In the genomic region with DNA sequence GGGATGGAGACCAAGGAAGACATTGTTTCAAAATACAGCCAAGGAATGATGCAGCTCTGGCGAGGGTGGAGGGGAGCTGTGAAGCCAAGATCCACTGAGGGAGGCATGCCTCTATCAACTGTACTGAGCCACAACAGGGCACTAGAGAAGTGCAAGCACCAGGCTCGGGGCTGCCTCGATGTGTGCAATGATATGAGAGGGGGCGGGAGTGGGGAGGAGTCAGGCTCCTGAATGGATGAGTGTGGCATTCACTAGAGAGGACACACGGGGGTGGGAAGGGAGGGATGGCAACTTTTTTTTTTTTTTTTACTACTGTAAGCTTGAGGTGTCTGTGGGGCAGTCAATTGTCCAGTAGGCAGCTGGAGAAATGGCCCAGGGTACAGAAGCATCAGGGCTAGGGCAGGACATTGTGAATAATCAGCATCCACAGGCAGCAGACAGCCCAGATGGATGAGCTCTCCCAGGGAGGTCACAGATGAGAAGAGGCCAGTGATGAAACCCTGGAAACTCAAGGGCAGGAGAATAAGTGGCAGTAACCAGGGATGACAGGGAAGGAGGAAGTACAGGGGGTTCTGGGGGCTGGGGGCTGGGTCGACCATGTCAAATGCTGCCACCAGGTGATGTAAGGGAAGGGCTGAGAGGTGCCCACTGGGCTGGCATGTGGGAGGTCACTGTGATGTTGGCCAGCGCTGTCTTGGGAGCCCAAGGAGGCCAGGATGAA, we compare ENCODE assay signal across 11 cellular contexts. TPM values are rescaled to one million over a fixed set of nuclear protein-coding genes. Genes with fewer than 3 reads are reported as not detected.
A peak's percentile ranks its signal among the peaks of the same experiment; 100 is the strongest.
DNase-seq lines count a peak whose midpoint lies in the region; ATAC-seq and TF ChIP-seq lines count a peak whose summit lies in the region.
"Had no signal": no experiment of that assay in that cellular context is flagged by ENCODE, and none has a peak within 500 bp of the region (broad histone marks: within the 10 kb centered on the region; RNA-seq: fewer than 3 reads in every experiment).

No MANE protein-coding gene starts in this region.

- no peak overlapping the region for H3K4me3 ChIP-seq in BLaER1 treated with 17β-estradiol and CSF1 and Interleukin-3, amounts not matched to agents 10 nM and 100 nM
- H3K4me3 ChIP-seq in HEK293 (ENCODE audit: low read depth, low read length): no peak overlapping the region
- H3K4me3 ChIP-seq in esophagus squamous epithelium: no peak overlapping the region
- no peak overlapping the region for H3K4me3 ChIP-seq in psoas muscle

- H3K4me2 ChIP-seq in BLaER1 treated with 17β-estradiol and CSF1 and Interleukin-3, amounts not matched to agents 10 nM and 100 nM: peak overlapping the region in 7 of 11 experiments; percentile 87 to 98 (median 95); a peak in 7 of 22 replicates

- peaks cover 0 to 25% (median 6%) of the 10 kb centered on the region in 11 experiments; a peak in 16 of 22 replicates for H3K27me3 ChIP-seq in BLaER1 treated with 17β-estradiol and CSF1 and Interleukin-3, amounts not matched to agents 10 nM and 100 nM
- no peaks in the 10 kb centered on the region for H3K27me3 ChIP-seq in esophagus squamous epithelium
- no peaks in the 10 kb centered on the region for H3K27me3 ChIP-seq in psoas muscle (ENCODE audit: insufficient read depth in 3 of 3, low read length in 2 of 3)

- H3K9me3 ChIP-seq in BLaER1 treated with 17β-estradiol and CSF1 and Interleukin-3, amounts not matched to agents 10 nM and 100 nM (replicated peaks in 1 of 11): no peaks in the 10 kb centered on the region
- H3K9me3 ChIP-seq in HEK293 (ENCODE audit: control insufficient read depth, insufficient read depth, low read depth, low read length) (no peaks in the 10 kb centered on the region), esophagus squamous epithelium (no peaks in the 10 kb centered on the region), psoas muscle (no peaks in the 10 kb centered on the region)

- H3K4me1 ChIP-seq in BLaER1 treated with 17β-estradiol and CSF1 and Interleukin-3, amounts not matched to agents 10 nM and 100 nM: peaks cover 60 to 81% (median 72%) of the 10 kb centered on the region in 10 experiments
- H3K4me1 ChIP-seq in HEK293 (ENCODE audit: control insufficient read depth, insufficient read depth, low read length) (peaks cover 15% of the 10 kb centered on the region), esophagus squamous epithelium (peaks cover 56 to 100% (median 90%) of the 10 kb centered on the region in 3 donors), psoas muscle (peaks cover 68% of the 10 kb centered on the region)

- H3K9ac ChIP-seq in BLaER1 treated with 17β-estradiol and CSF1 and Interleukin-3, amounts not matched to agents 10 nM and 100 nM: no peak overlapping the region

- in situ Hi-C loops in GM13977 (cut with MboI; ENCODE audit: low pct_unique_long_range_greater_than_20kb, low sequenced_read_pairs, unreplicated experiment): no loop called here

- DNase-seq in esophagus squamous epithelium (lab: John Stamatoyannopoulos, UW) (no peak), psoas muscle (no peak), NCI-H1092 treated with DMSO at 0.1 percent for 48 hours (lab: John Stamatoyannopoulos, UW) (no peak), GM13977 (ENCODE audit: low spot score) (no peak)
- DNase-seq: NCI-H69; stimulated activated CD4-positive, alpha-beta T cell treated with anti-CD3 and anti-CD28 coated beads, Interleukin-4, amount 100 ng/mL, for 24 hours; stimulated activated naive CD4-positive, alpha-beta T cell had no signal

- peaks cover 0 to 46% (median 39%) of the 10 kb centered on the region in 11 experiments; a peak in 18 of 22 replicates for H4K20me1 ChIP-seq in BLaER1 treated with 17β-estradiol and CSF1 and Interleukin-3, amounts not matched to agents 10 nM and 100 nM

- intact Hi-C loops in esophagus squamous epithelium (cut with DNase I): no loop called here
- intact Hi-C loops in psoas muscle (cut with DNase I): loop anchor here in 1 of 2 donors (5.0 kb wide), 1 partner anchor 56 kb away; no protein-coding TSS in a partner anchor

- ATAC-seq in psoas muscle (no peak), HG03565 (IDR thresholded peaks at IDR 0.05; ENCODE audit: unreplicated experiment) (no peak), GM19324 (IDR thresholded peaks at IDR 0.05; ENCODE audit: low FRiP score, unreplicated experiment) (no peak)

- TF ChIP-seq CTCF in HEK293 (tag by site-specific recombination; IDR thresholded peaks at IDR 0.05) (no peak), esophagus squamous epithelium (IDR thresholded peaks at IDR 0.05) (no peak), psoas muscle (IDR thresholded peaks at IDR 0.05) (no peak), GM13977 (IDR thresholded peaks at IDR 0.05; ENCODE audit: extremely low read depth, insufficient read depth, missing control alignments) (no peak)

- no peak for TF ChIP-seq POLR2A in esophagus squamous epithelium (IDR thresholded peaks at IDR 0.05)

- H3K36me3 ChIP-seq in BLaER1 treated with 17β-estradiol and CSF1 and Interleukin-3, amounts not matched to agents 10 nM and 100 nM: no peaks in the 10 kb centered on the region
- H3K36me3 ChIP-seq in HEK293 (ENCODE audit: control insufficient read depth in 2 of 2, insufficient read depth in 1 of 2, low read length in 2 of 2) (peaks cover 0 to 16% of the 10 kb centered on the region in 2 experiments; a peak in 1 of 3 replicates), esophagus squamous epithelium (peaks cover 0 to 39% (median 0%) of the 10 kb centered on the region in 3 donors), psoas muscle (ENCODE audit: insufficient read depth in 1 of 2, low read depth in 1 of 2) (peaks cover 0 to 50% of the 10 kb centered on the region in 2 donors)

- CTCF ChIA-PET in HEK293 (lab: Yijun Ruan, JAX): interaction anchor here (0.7 to 1.7 kb wide), 5 partner anchors 8 to 388 kb away, joined by 3 to 6 read pairs (median 3); partner anchors contain the start of gene PML

- WGBS in esophagus squamous epithelium, 2 donors: 43 to 58% methylated on average over 4 to 6 of the region's 7 CpGs
- 56 to 58% (median 56%) methylated on average over 7 of the region's 7 CpGs for WGBS in psoas muscle, 3 donors

- POLR2A ChIA-PET in HEK293 (lab: Yijun Ruan, JAX): interaction anchor here (0.7 to 1.1 kb wide), 2 partner anchors 8 kb away, joined by 4 to 6 read pairs; partner anchors contain the start of gene PML

- H3K27ac ChIP-seq in BLaER1 treated with 17β-estradiol and CSF1 and Interleukin-3, amounts not matched to agents 10 nM and 100 nM: no peak overlapping the region
- H3K27ac ChIP-seq in HEK293 (ENCODE audit: extremely low read depth, low read depth, low read length) (no peak overlapping the region), esophagus squamous epithelium (peak overlapping the region in 3 of 4 donors; percentile 89 to 91 (median 90)), psoas muscle (peak overlapping the region; percentile 30)

TF ChIP-seq in HEK293, 187 proteins besides CTCF, POLR2A, EP300 and RAD21 (continues in another document):
- TF ChIP-seq, protein P1, sequence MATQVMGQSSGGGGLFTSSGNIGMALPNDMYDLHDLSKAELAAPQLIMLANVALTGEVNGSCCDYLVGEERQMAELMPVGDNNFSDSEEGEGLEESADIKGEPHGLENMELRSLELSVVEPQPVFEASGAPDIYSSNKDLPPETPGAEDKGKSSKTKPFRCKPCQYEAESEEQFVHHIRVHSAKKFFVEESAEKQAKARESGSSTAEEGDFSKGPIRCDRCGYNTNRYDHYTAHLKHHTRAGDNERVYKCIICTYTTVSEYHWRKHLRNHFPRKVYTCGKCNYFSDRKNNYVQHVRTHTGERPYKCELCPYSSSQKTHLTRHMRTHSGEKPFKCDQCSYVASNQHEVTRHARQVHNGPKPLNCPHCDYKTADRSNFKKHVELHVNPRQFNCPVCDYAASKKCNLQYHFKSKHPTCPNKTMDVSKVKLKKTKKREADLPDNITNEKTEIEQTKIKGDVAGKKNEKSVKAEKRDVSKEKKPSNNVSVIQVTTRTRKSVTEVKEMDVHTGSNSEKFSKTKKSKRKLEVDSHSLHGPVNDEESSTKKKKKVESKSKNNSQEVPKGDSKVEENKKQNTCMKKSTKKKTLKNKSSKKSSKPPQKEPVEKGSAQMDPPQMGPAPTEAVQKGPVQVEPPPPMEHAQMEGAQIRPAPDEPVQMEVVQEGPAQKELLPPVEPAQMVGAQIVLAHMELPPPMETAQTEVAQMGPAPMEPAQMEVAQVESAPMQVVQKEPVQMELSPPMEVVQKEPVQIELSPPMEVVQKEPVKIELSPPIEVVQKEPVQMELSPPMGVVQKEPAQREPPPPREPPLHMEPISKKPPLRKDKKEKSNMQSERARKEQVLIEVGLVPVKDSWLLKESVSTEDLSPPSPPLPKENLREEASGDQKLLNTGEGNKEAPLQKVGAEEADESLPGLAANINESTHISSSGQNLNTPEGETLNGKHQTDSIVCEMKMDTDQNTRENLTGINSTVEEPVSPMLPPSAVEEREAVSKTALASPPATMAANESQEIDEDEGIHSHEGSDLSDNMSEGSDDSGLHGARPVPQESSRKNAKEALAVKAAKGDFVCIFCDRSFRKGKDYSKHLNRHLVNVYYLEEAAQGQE (tag by site-specific recombination; IDR thresholded peaks at IDR 0.05): no peak
- TF ChIP-seq EGR2 (tag by site-specific recombination; IDR thresholded peaks at IDR 0.05; ENCODE audit: low read depth): peak; percentile 75

RNA-seq across cellular contexts. Expression of gene STOML1, which starts 5.9 kb away (rescaled TPM):
- 10 to 100 TPM in 2 of 4 donors, 1 to 10 TPM in 2; 8.3 to 14.8 (median 11.1) TPM for total RNA-seq in esophagus squamous epithelium
- 10 to 100 TPM; 18.3 to 26.2 (median 22.7) TPM for total RNA-seq in psoas muscle
- polyA plus RNA-seq in psoas muscle: 10 to 100 TPM; 22.0 to 34.4 (median 33.0) TPM

RNA-seq across cellular contexts. Expression of gene PML, which starts 8.3 kb away (rescaled TPM):
- total RNA-seq in esophagus squamous epithelium (10 to 100 TPM; 34.0 to 52.3 (median 44.5) TPM), psoas muscle (10 to 100 TPM; 15.0 to 22.6 (median 15.6) TPM)
- polyA plus RNA-seq in psoas muscle: 10 to 100 TPM in 1 of 3 donors, 1 to 10 TPM in 2; 6.7 to 10.2 (median 7.5) TPM

RNA-seq across cellular contexts. Expression of gene LOXL1, which starts 60.0 kb away (rescaled TPM):
- total RNA-seq in esophagus squamous epithelium (1 to 10 TPM; 4.3 to 7.7 (median 6.3) TPM), psoas muscle (1 to 10 TPM; 5.1 to 8.7 (median 6.3) TPM)
- polyA plus RNA-seq in psoas muscle: 1 to 10 TPM; 1.6 to 5.1 (median 4.3) TPM

Comparison
In these comparisons a context has a peak if more than half of its experiments do, and no peak if none do; other contexts are left out.
1. H3K27ac ChIP-seq: peak in esophagus squamous epithelium (3 of 4) and psoas muscle (single experiment); none in BLaER1 treated with 17β-estradiol and CSF1 and Interleukin-3, amounts not matched to agents 10 nM and 100 nM (0 of 11) and HEK293 (single experiment).